In genomic region chr17:47267354-47267828, GRCh38 we compare ENCODE assay signal across 1 cellular context.
A peak's percentile ranks its signal among the peaks of the same experiment; 100 is the strongest.
TF ChIP-seq lines count a peak whose summit lies in the region.

No MANE protein-coding gene starts in this region.

TF ChIP-seq in SK-N-SH, 30 proteins besides CTCF, POLR2A, EP300 and RAD21 (continued from another document):
- TF ChIP-seq MAX (IDR thresholded peaks at IDR 0.05; ENCODE audit: low read depth): peak; percentile 76
- TF ChIP-seq NFIC (IDR thresholded peaks at IDR 0.05; ENCODE audit: borderline replicate concordance): peak; percentile 74
- TF ChIP-seq TCF12 (IDR thresholded peaks at IDR 0.05): peak; percentile 93
- peak; percentile 84 for TF ChIP-seq JUND (IDR thresholded peaks at IDR 0.05)
- 0 out of 2 replicates have a peak, but pooled peaks have one; percentile 67 for TF ChIP-seq RXRA (IDR thresholded peaks at IDR 0.05; ENCODE audit: borderline replicate concordance, low read depth)
- TF ChIP-seq CHD2 (IDR thresholded peaks at IDR 0.05; ENCODE audit: low read length, partially characterized antibody): no peak
- TF ChIP-seq POLR2AphosphoS5 (IDR thresholded peaks at IDR 0.05; ENCODE audit: low read depth, low read length): peak; percentile 69; the same call in 1 of the 2 replicates
- TF ChIP-seq FOXM1 (IDR thresholded peaks at IDR 0.05; ENCODE audit: low read depth): no peak
- TF ChIP-seq REST (IDR thresholded peaks at IDR 0.05; ENCODE audit: low read depth, low read length): 0 out of 2 replicates have a peak, but pooled peaks have one; percentile 34
- peak; percentile 66 for TF ChIP-seq PBX3 (IDR thresholded peaks at IDR 0.05)
- TF ChIP-seq ZBTB33 (IDR thresholded peaks at IDR 0.05; ENCODE audit: borderline replicate concordance, low read depth): no peak
- TF ChIP-seq TEAD4 (IDR thresholded peaks at IDR 0.05; ENCODE audit: borderline replicate concordance, insufficient read depth): peak; percentile 91
